26 cellular contexts compared by ENCODE assay signal in the genomic region with DNA sequence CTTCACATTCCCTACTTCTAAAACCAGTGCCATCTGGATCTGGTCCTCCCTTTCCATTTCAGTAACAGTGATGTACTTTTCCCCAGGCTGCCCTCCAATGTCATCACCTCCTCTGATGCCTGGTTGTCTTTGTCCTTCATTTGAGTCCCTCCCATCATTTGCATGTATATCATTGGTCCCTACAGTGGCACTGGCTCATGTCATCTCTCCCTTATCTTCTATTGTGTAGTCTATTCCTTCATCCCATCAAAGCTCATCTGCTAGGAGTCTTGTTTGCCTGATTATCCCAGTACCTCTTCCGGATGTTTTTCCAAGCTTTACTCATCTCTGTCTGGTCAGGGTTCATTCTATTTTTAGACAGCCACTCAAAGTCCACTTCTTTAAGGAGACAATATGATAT.
"Had no signal": no experiment of that assay in that cellular context is flagged by ENCODE, and none has a peak within 500 bp of the region (broad histone marks: within the 10 kb centered on the region; RNA-seq: fewer than 3 reads in every experiment).

No MANE protein-coding gene starts in this region.

- H3K9me3 ChIP-seq: psoas muscle had no signal

- DNase-seq: activated CD4-positive, alpha-beta T cell treated with anti-CD3 and anti-CD28 coated beads for 48 hours; activated CD4-positive, alpha-beta T cell treated with anti-CD3 and anti-CD28 coated beads, Interleukin-2, amount 50 U/mL, for 48 hours; activated CD8-positive, alpha-beta memory T cell treated with anti-CD3 and anti-CD28 coated beads for 24 hours; activated effector memory CD4-positive, alpha-beta T cell treated with Interleukin-2 at 50 U/mL for 16 hours; activated naive CD4-positive, alpha-beta T cell treated with Interleukin-2 at 50 U/mL for 16 hours; anterior cingulate cortex; caudate nucleus; foreskin keratinocyte; heart left ventricle; hypothalamus; immature natural killer cell; kidney; midbrain; natural killer cell; occipital lobe; psoas muscle; stimulated activated CD4-positive, alpha-beta T cell treated with anti-CD3 and anti-CD28 coated beads, Interleukin-2, amount 100 ng/mL, for 48 hours; stimulated activated naive CD4-positive, alpha-beta T cell treated with Interleukin-2 at 50 U/mL for 16 hours; T-helper 9 cell had no signal

- H3K36me3 ChIP-seq: heart left ventricle, neural progenitor cell, right atrium auricular region, tibial nerve had no signal

- ATAC-seq: activated CD4-positive, CD25-positive, alpha-beta regulatory T cell treated with anti-CD3 and anti-CD28 coated beads, Interleukin-2, amount 50 U/mL, for 24 hours; esophagus mucosa; foreskin keratinocyte; natural killer cell; psoas muscle had no signal

- H3K4me3 ChIP-seq: heart left ventricle, neural progenitor cell, psoas muscle, right atrium auricular region, tibial nerve had no signal

- H3K27ac ChIP-seq: foreskin keratinocyte, heart left ventricle, neural progenitor cell, parathyroid adenoma, psoas muscle, right atrium auricular region, tibial nerve, VCaP had no signal

- H3K27me3 ChIP-seq: foreskin keratinocyte, heart left ventricle, neural progenitor cell, right atrium auricular region, tibial nerve had no signal

- H3K4me1 ChIP-seq: foreskin keratinocyte, neural progenitor cell, parathyroid adenoma, psoas muscle, right atrium auricular region, tibial nerve had no signal
